5 cellular contexts compared by ENCODE assay signal in genomic region chr2:229054311-229054710, GRCh38.
"Had no signal": no experiment of that assay in that cellular context is flagged by ENCODE, and none has a peak within 500 bp of the region (broad histone marks: within the 10 kb centered on the region; RNA-seq: fewer than 3 reads in every experiment).

No MANE protein-coding gene starts in this region.

- DNase-seq: H9, HCEC 1CT, KBM-7 had no signal

- ATAC-seq: GM23338, HepG2 had no signal
